ENCODE assay signal across 8 cellular contexts in genomic region chr11:120209750-120210650, GRCh38. TPM values are rescaled to one million over a fixed set of nuclear protein-coding genes. Genes with fewer than 3 reads are reported as not detected.
A peak's percentile ranks its signal among the peaks of the same experiment; 100 is the strongest.
DNase-seq lines count a peak whose midpoint lies in the region; ATAC-seq, FAIRE-seq and TF ChIP-seq lines count a peak whose summit lies in the region.

No MANE protein-coding gene starts in this region.

- peak overlapping the region; percentile 88 for H3K4me3 Mint-ChIP-seq in astrocyte (ENCODE audit: unreplicated experiment)

- H3K4me2 ChIP-seq in astrocyte (ENCODE audit: low read length) = peak overlapping the region; percentile 89

- H3K4me3 ChIP-seq in astrocyte (ENCODE audit: insufficient read depth, low read depth, low read length) = peak overlapping the region; percentile 62
- peak overlapping the region; percentile 52 for H3K4me3 ChIP-seq in lower leg skin (ENCODE audit: low read depth, poor library complexity, severe bottlenecking)
- H3K4me3 ChIP-seq in upper lobe of left lung = peak overlapping the region; percentile 31 to 90 (median 76)

- no peak for TF ChIP-seq EP300 in upper lobe of left lung (IDR thresholded peaks at IDR 0.05)

- peak; percentile 24 for DNase-seq in activated T-cell treated with anti-CD3 and anti-CD28 coated beads, Interleukin-2, amount 50 U/mL, for 1 hour
- no peak for DNase-seq in activated T-cell treated with anti-CD3 and anti-CD28 coated beads for 4 hours
- no peak for DNase-seq in astrocyte (ENCODE audit: low read depth)
- no peak for DNase-seq in lower leg skin (ENCODE audit: low spot score in 2 of 2)
- no peak for DNase-seq in upper lobe of left lung
- DNase-seq in NCI-H2107 treated with DMSO at 0.1 percent for 48 hours (lab: John Stamatoyannopoulos, UW; ENCODE audit: unreplicated experiment) = no peak

- H2AFZ ChIP-seq in astrocyte (ENCODE audit: low read depth, low read length) = peak overlapping the region; percentile 95

- TF ChIP-seq CTCF in astrocyte (IDR thresholded peaks at IDR 0.05; ENCODE audit: insufficient read depth, low read depth, low read length) (no peak), lower leg skin (IDR thresholded peaks at IDR 0.05) (no peak), upper lobe of left lung (IDR thresholded peaks at IDR 0.05) (no peak)

- no peak for ATAC-seq in upper lobe of left lung (ENCODE audit: low FRiP score in 2 of 2)
- no peak for ATAC-seq in GM18867 (IDR thresholded peaks at IDR 0.05; ENCODE audit: unreplicated experiment)
- no peak for ATAC-seq in HG03520 (IDR thresholded peaks at IDR 0.05; ENCODE audit: unreplicated experiment)

- peaks cover 38% of the 10 kb centered on the region for H3K4me1 ChIP-seq in astrocyte (ENCODE audit: insufficient read depth, low read length)
- H3K4me1 ChIP-seq in upper lobe of left lung = peaks cover 29 to 36% (median 30%) of the 10 kb centered on the region in 4 donors

- FAIRE-seq in astrocyte (lab: Jason Lieb, UNC) = no peak

- peak overlapping the region; percentile 94 for H3K27ac Mint-ChIP-seq in astrocyte (ENCODE audit: unreplicated experiment)

- H3K79me2 ChIP-seq in astrocyte (ENCODE audit: insufficient read depth, low read length) = peaks cover 34% of the 10 kb centered on the region

- H3K27ac ChIP-seq in astrocyte (ENCODE audit: low read depth, low read length) (peak overlapping the region; percentile 69), upper lobe of left lung (peak overlapping the region in 3 of 4 donors; percentile 63 to 78 (median 67))

- H3K36me3 Mint-ChIP-seq in astrocyte (ENCODE audit: low read depth, unreplicated experiment) = peaks cover 7% of the 10 kb centered on the region

- TF ChIP-seq POLR2A in lower leg skin (IDR thresholded peaks at IDR 0.05) (no peak), upper lobe of left lung (IDR thresholded peaks at IDR 0.05) (no peak)

- H3K4me1 Mint-ChIP-seq in astrocyte (ENCODE audit: low read depth, unreplicated experiment) = peaks cover 24% of the 10 kb centered on the region

- 16% methylated on average over 27 of the region's 27 CpGs for WGBS in lower leg skin, 2 donors
- WGBS in upper lobe of left lung, 2 donors = 17 to 21% methylated on average over 26 to 27 of the region's 27 CpGs

- H3K9me3 ChIP-seq in astrocyte (ENCODE audit: insufficient read depth, low read depth, low read length) = no peaks in the 10 kb centered on the region
- H3K9me3 ChIP-seq in upper lobe of left lung = no peaks in the 10 kb centered on the region

- peaks cover 33% of the 10 kb centered on the region for H4K20me1 ChIP-seq in astrocyte (ENCODE audit: insufficient read depth, low read length)

- peaks cover 35% of the 10 kb centered on the region for H3K27me3 Mint-ChIP-seq in astrocyte (ENCODE audit: low read depth, unreplicated experiment)

- H3K9me3 Mint-ChIP-seq in astrocyte (ENCODE audit: unreplicated experiment) = no peaks in the 10 kb centered on the region

- intact Hi-C loops in lower leg skin (cut with DNase I; ENCODE audit: low total_unique reads) = no loop called here

- peak overlapping the region; percentile 85 for H3K9ac ChIP-seq in astrocyte (ENCODE audit: low read length)

- no peaks in the 10 kb centered on the region for H3K36me3 ChIP-seq in astrocyte (ENCODE audit: insufficient read depth, low read length)
- H3K36me3 ChIP-seq in upper lobe of left lung = no peaks in the 10 kb centered on the region

- H3K27me3 ChIP-seq in astrocyte (ENCODE audit: insufficient read depth, low read length) = no peaks in the 10 kb centered on the region
- peaks cover 0 to 5% (median 0%) of the 10 kb centered on the region in 4 donors for H3K27me3 ChIP-seq in upper lobe of left lung

RNA-seq across cellular contexts. Expression of gene OAF, which starts 0.8 kb away (rescaled TPM):
- total RNA-seq in astrocyte = 20.9 and 22.5 TPM in 2 replicates
- 10 to 100 TPM in 2 of 4 donors, 1 to 10 TPM in 2; 3.0 to 15.4 (median 9.1) TPM for total RNA-seq in lower leg skin
- total RNA-seq in upper lobe of left lung = 10 to 100 TPM in 2 of 6 donors, 1 to 10 TPM in 4; 5.1 to 41.6 (median 8.7) TPM

RNA-seq across cellular contexts. Expression of gene POU2F3, which starts 29.9 kb away (rescaled TPM):
- total RNA-seq in astrocyte (0.20 TPM in 1 of 2 replicates, not detected in the other), lower leg skin (100 to 1,000 TPM in 3 of 4 donors, 10 to 100 TPM in 1; 74.1 to 112 (median 103) TPM), upper lobe of left lung (10 to 100 TPM in 1 of 6 donors, 1 to 10 TPM in 5; 1.7 to 21.0 (median 3.5) TPM)
